ENCODE assay signal across 8 cellular contexts in the genomic region with DNA sequence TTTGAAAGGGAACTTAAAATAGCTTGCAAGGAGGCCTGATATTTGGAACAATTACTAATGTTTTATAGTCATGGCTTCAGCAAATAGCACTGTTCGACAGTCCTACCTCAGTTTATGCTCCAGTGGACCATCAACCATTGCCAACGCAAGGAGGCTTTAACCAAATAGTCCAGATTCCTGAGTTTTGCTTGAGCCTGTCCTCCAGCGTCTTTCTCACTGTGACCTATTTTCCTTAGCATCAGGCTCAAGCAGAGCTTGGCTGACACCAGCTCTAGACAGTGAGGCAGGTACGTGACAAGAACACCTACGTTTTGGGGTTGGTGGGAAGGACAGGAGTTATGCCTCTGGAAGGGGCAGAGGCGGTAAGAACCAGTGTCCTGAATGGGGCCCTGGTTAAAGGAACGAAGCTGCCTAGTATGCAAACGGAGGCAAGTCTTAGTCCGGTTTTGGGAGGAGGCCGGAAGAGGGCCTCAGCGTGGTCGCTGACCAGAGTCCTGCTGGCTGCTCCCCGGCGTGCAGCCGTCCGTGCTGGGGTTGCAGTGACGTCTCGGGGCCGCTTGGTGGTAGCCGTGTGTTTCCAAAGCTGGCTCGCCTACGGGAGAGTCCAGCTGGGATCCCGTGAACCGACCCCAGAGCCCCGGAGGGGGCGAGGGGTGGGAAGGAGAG. TPM values are rescaled to one million over a fixed set of nuclear protein-coding genes. Genes with fewer than 3 reads are reported as not detected.
DNase-seq lines count a peak whose midpoint lies in the region; ATAC-seq and TF ChIP-seq lines count a peak whose summit lies in the region.

No MANE protein-coding gene starts in this region.

- CTCF ChIA-PET in Calu3 (lab: Charles Lee), result interaction anchor here (0.5 to 1.4 kb wide), 11 partner anchors 13 to 1586 kb away, joined by 3 to 4 read pairs (median 3); partner anchors contain the start of gene FBXW11

- DNase-seq in Calu3, result peak; percentile 91
- DNase-seq in GM20000 (ENCODE audit: low spot score), result peak; percentile 93
- peak; percentile 82 for DNase-seq in HT-29 (ENCODE audit: low spot score)
- DNase-seq in RPMI7951 (ENCODE audit: low read depth), result peak; percentile 57
- peak in 1 of 2 donors; percentile 69 for DNase-seq in activated naive CD4-positive, alpha-beta T cell treated with anti-CD3 and anti-CD28 coated beads, Interleukin-2, amount 50 U/mL, for 72 hours (ENCODE audit: low spot score in 2 of 2)
- DNase-seq in glutamatergic neuron, result peak; percentile 92
- peak; percentile 52 for DNase-seq in non-pigmented ciliary epithelial cell (ENCODE audit: low read depth)
- DNase-seq in ureter (ENCODE audit: low spot score), result peak; percentile 83

- TF ChIP-seq CTCF in Calu3 (IDR thresholded peaks at IDR 0.05; ENCODE audit: unreplicated experiment) (peak; percentile 97), GM20000 (IDR thresholded peaks at IDR 0.05; ENCODE audit: extremely low read depth, missing control alignments) (peak; percentile 89), glutamatergic neuron (IDR thresholded peaks at IDR 0.05; ENCODE audit: partially characterized antibody, unreplicated experiment) (peak; percentile 93)

- H3K36me3 Mint-ChIP-seq in Calu3 (ENCODE audit: insufficient read depth, unreplicated experiment), result peaks cover 52% of the 10 kb centered on the region
- no peaks in the 10 kb centered on the region for H3K36me3 Mint-ChIP-seq in activated naive CD4-positive, alpha-beta T cell treated with anti-CD3 and anti-CD28 coated beads, Interleukin-2, amount 50 U/mL, for 72 hours
- H3K36me3 Mint-ChIP-seq in glutamatergic neuron (ENCODE audit: unreplicated experiment), result no peaks in the 10 kb centered on the region

- BruUV-seq in Calu3 (replicated peaks; lab: Mats Ljungman, UMichigan), result no TSS peak

- no peaks in the 10 kb centered on the region for H3K9me3 Mint-ChIP-seq in Calu3 (ENCODE audit: low read depth, unreplicated experiment)
- H3K9me3 Mint-ChIP-seq in activated naive CD4-positive, alpha-beta T cell treated with anti-CD3 and anti-CD28 coated beads, Interleukin-2, amount 50 U/mL, for 72 hours, result no peaks in the 10 kb centered on the region
- peaks cover 14% of the 10 kb centered on the region for H3K9me3 Mint-ChIP-seq in glutamatergic neuron (ENCODE audit: unreplicated experiment)

- H3K27me3 Mint-ChIP-seq in Calu3 (ENCODE audit: unreplicated experiment) (peaks cover 26% of the 10 kb centered on the region), glutamatergic neuron (ENCODE audit: unreplicated experiment) (peaks cover 5% of the 10 kb centered on the region)

- H3K4me3 Mint-ChIP-seq in Calu3 (ENCODE audit: low read depth, unreplicated experiment) (peak overlapping the region; percentile 88), glutamatergic neuron (ENCODE audit: unreplicated experiment) (peak overlapping the region; percentile 82)

- intact Hi-C loops in Calu3 (cut with micrococcal nuclease; ENCODE audit: unreplicated experiment), result loop anchor here (5.0 to 10.0 kb wide), 2 partner anchors 186 to 429 kb away; no protein-coding TSS in a partner anchor

- H3K4me1 Mint-ChIP-seq in Calu3 (ENCODE audit: low read depth, unreplicated experiment) (peaks cover 28% of the 10 kb centered on the region), glutamatergic neuron (ENCODE audit: low read depth, unreplicated experiment) (peaks cover 13% of the 10 kb centered on the region)

- H3K27ac Mint-ChIP-seq in Calu3 (ENCODE audit: unreplicated experiment), result no peak overlapping the region
- H3K27ac Mint-ChIP-seq in activated naive CD4-positive, alpha-beta T cell treated with anti-CD3 and anti-CD28 coated beads, Interleukin-2, amount 50 U/mL, for 72 hours, result peak overlapping the region in 1 of 2 donors; percentile 36
- H3K27ac Mint-ChIP-seq in glutamatergic neuron (ENCODE audit: unreplicated experiment), result peak overlapping the region; percentile 48

- ATAC-seq in activated naive CD4-positive, alpha-beta T cell treated with anti-CD3 and anti-CD28 coated beads, Interleukin-2, amount 50 U/mL, for 72 hours, result peak; percentile 41 to 65

RNA-seq across cellular contexts. Expression of gene FGF18, which starts 1.0 kb away (rescaled TPM):
- total RNA-seq in Calu3 (2022), result 0.61 and 0.76 TPM in 2 replicates
- total RNA-seq in HT-29 (2014; rRNA removed; shearing (Covaris generic)), result 0.37 and 0.58 TPM in 2 replicates
- total RNA-seq in RPMI7951 (2014; rRNA removed; shearing (Covaris generic)), result not detected in 2 replicates
- under 1 TPM in 1 of 2 donors, not detected in 1; 0.36 TPM for total RNA-seq in activated naive CD4-positive, alpha-beta T cell treated with anti-CD3 and anti-CD28 coated beads, Interleukin-2, amount 50 U/mL, for 72 hours
- total RNA-seq in glutamatergic neuron (ENCODE audit: unreplicated experiment), result 26.3 TPM
- total RNA-seq in ureter, result 0.81 TPM

RNA-seq across cellular contexts. Expression of gene NPM1, which starts 30.8 kb away (rescaled TPM):
- total RNA-seq in Calu3 (2022), result 1,708 and 1,863 TPM in 2 replicates
- 896 and 936 TPM in 2 replicates for total RNA-seq in HT-29 (2014; rRNA removed; shearing (Covaris generic))
- 785 and 796 TPM in 2 replicates for total RNA-seq in RPMI7951 (2014; rRNA removed; shearing (Covaris generic))
- total RNA-seq in activated naive CD4-positive, alpha-beta T cell treated with anti-CD3 and anti-CD28 coated beads, Interleukin-2, amount 50 U/mL, for 72 hours, result 1,000 to 10,000 TPM; 2,118 to 2,656 TPM
- total RNA-seq in glutamatergic neuron (ENCODE audit: unreplicated experiment), result 600 TPM
- 877 TPM for total RNA-seq in ureter

Comparison
In these comparisons a context has a peak if more than half of its experiments do, and no peak if none do; other contexts are left out.
1. RNA of gene FGF18, which starts 1.0 kb away (total RNA-seq): 26.3 TPM in glutamatergic neuron (single experiment); 0.81 TPM in ureter (single experiment), 0.61 to 0.76 TPM in Calu3, 0.37 to 0.58 TPM in HT-29, 0.36 TPM in activated naive CD4-positive, alpha-beta T cell treated with anti-CD3 and anti-CD28 coated beads, Interleukin-2, amount 50 U/mL, for 72 hours and not detected in RPMI7951; every median in the first group is over 10 times any median in the second.
2. Peak in every context shown above with its lines, with median percentiles within 50 percentile points of each other: CTCF ChIP-seq.